ENCODE assay signal across 1 cellular context in genomic region chr12:50865266-50865665, GRCh38.
TF ChIP-seq lines count a peak whose summit lies in the region.

No MANE protein-coding gene starts in this region.

TF ChIP-seq in K562, 482 proteins besides CTCF, POLR2A, EP300 and RAD21 (continued from another document and continues in another):
- TF ChIP-seq GTF3C2 (IDR thresholded peaks at IDR 0.05; ENCODE audit: borderline replicate concordance, extremely low read depth, insufficient read length) (no peak), TRIM24 (IDR thresholded peaks at IDR 0.05) (peak in 1 of 2 experiments; percentile 29; a peak in 1 of 4 replicates), KDM5B (IDR thresholded peaks at IDR 0.05; ENCODE audit: insufficient replicate concordance, low read depth, low read length) (no peak), ZNF280A (IDR thresholded peaks at IDR 0.05; ENCODE audit: low read depth, partially characterized antibody) (peak; percentile 85), ZNF79 (CRISPR knock-in tag; IDR thresholded peaks at IDR 0.05; ENCODE audit: low read depth) (no peak), RBM25 (IDR thresholded peaks at IDR 0.05; ENCODE audit: low read depth, low read length, severe bottlenecking) (peak; percentile 71), KLF1 (tag; IDR thresholded peaks at IDR 0.05) (no peak), NCOR1 (IDR thresholded peaks at IDR 0.05) (no peak), ZBTB11 (CRISPR knock-in tag; IDR thresholded peaks at IDR 0.05) (no peak), TEAD1 (CRISPR knock-in tag; IDR thresholded peaks at IDR 0.05) (no peak), MYBL2 (IDR thresholded peaks at IDR 0.05; ENCODE audit: low read depth) (no peak), MYBL2 (CRISPR knock-in tag; IDR thresholded peaks at IDR 0.05; ENCODE audit: borderline replicate concordance) (no peak), FOXP1 (CRISPR knock-in tag; IDR thresholded peaks at IDR 0.05) (no peak), CC2D1A (IDR thresholded peaks at IDR 0.05) (no peak), ZNF224 (CRISPR knock-in tag; IDR thresholded peaks at IDR 0.05) (no peak), CHAMP1 (IDR thresholded peaks at IDR 0.05) (0 out of 2 replicates have a peak, but pooled peaks have one; percentile 18), TARDBP (IDR thresholded peaks at IDR 0.05) (no peak), SMARCA5 (IDR thresholded peaks at IDR 0.05) (0 out of 2 replicates have a peak, but pooled peaks have one; percentile 14), TRIM28 (IDR thresholded peaks at IDR 0.05) (peak; percentile 74), GTF2A2 (tag; IDR thresholded peaks at IDR 0.05) (no peak), ZNF695 (CRISPR knock-in tag; IDR thresholded peaks at IDR 0.05) (no peak), RREB1 (CRISPR knock-in tag; IDR thresholded peaks at IDR 0.05) (no peak), SETDB1 (IDR thresholded peaks at IDR 0.05; ENCODE audit: low read length) (no peak), NRF1 (conservative IDR thresholded peaks at IDR 0.05 in 1 of 2, IDR thresholded peaks at IDR 0.05 in 1 of 2) (no peak), HNRNPLL (IDR thresholded peaks at IDR 0.05; ENCODE audit: low read depth, low read length, poor library complexity, severe bottlenecking) (no peak), ZNF445 (CRISPR knock-in tag; IDR thresholded peaks at IDR 0.05; ENCODE audit: low read depth) (no peak), BCOR (IDR thresholded peaks at IDR 0.05) (0 out of 2 replicates have a peak, but pooled peaks have one; percentile 50), NEUROD1 (IDR thresholded peaks at IDR 0.05; ENCODE audit: borderline replicate concordance, low read depth, low read length, partially characterized antibody) (no peak), TAF9B (IDR thresholded peaks at IDR 0.05; ENCODE audit: partially characterized antibody) (no peak), SPI1 (IDR thresholded peaks at IDR 0.05; ENCODE audit: borderline replicate concordance, low read depth, low read length) (no peak), ZEB2 (IDR thresholded peaks at IDR 0.05) (no peak), ZNF830 (CRISPR knock-in tag; IDR thresholded peaks at IDR 0.05) (no peak), PHF20 (IDR thresholded peaks at IDR 0.05; ENCODE audit: partially characterized antibody) (no peak), SIN3A (IDR thresholded peaks at IDR 0.05; ENCODE audit: borderline replicate concordance in 2 of 2, control insufficient read depth in 1 of 2, low read depth in 2 of 2, low read length in 2 of 2) (no peak), SNIP1 (IDR thresholded peaks at IDR 0.05; ENCODE audit: low read depth) (no peak), NCOA2 (IDR thresholded peaks at IDR 0.05; ENCODE audit: partially characterized antibody in 2 of 2) (no peak), DACH1 (IDR thresholded peaks at IDR 0.05; ENCODE audit: partially characterized antibody) (no peak), ZNF668 (CRISPR knock-in tag; IDR thresholded peaks at IDR 0.05) (no peak), ARID1B (IDR thresholded peaks at IDR 0.05) (no peak)
